In the genomic region with DNA sequence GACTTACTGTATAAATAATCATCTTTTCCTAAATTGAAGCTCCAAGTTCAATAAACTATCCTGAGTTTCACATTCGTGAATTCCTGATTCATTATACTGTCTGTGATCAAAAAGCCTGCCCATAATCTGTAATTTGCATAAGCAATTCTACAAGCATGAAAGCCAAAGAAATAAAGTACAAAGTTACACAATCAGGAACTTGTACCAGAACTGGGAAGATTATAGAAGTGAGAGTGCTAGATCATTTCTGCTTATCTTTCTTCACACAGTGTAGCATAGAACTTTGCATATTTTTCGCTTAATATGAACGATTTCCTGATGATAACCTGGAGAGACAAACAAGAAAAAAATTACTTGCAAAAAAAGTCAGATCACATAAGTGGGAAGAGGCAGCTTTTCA, we compare ENCODE assay signal across 24 cellular contexts.
"Had no signal": no experiment of that assay in that cellular context is flagged by ENCODE, and none has a peak within 500 bp of the region (broad histone marks: within the 10 kb centered on the region; RNA-seq: fewer than 3 reads in every experiment).

No MANE protein-coding gene starts in this region.

- H3K27me3 Mint-ChIP-seq: effector memory CD8-positive, alpha-beta T cell; memory B cell had no signal

- H3K27ac Mint-ChIP-seq: effector memory CD8-positive, alpha-beta T cell; immature natural killer cell; memory B cell; natural killer cell had no signal

- DNase-seq: effector memory CD8-positive, alpha-beta T cell; erythroblast; esophagus squamous epithelium; hypothalamus; immature natural killer cell; natural killer cell; pancreas; stimulated activated CD4-positive, alpha-beta T cell treated with anti-CD3 and anti-CD28 coated beads, Interleukin-12 subunit alpha, Interleukin-12 subunit beta, amount 100 ng/mL, for 4 hours; stimulated activated CD4-positive, alpha-beta T cell treated with anti-CD3 and anti-CD28 coated beads, Interleukin-1b, Interleukin-23, amount 100 ng/mL, for 48 hours; stimulated activated CD4-positive, alpha-beta T cell treated with anti-CD3 and anti-CD28 coated beads, Interleukin-4, amount 100 ng/mL, for 1 hour; stimulated activated CD8-positive, alpha-beta memory T cell treated with anti-CD3 and anti-CD28 coated beads, Interleukin-4, amount 100 ng/mL, for 48 hours; stimulated activated naive CD4-positive, alpha-beta T cell; stomach; thyroid gland; trophoblast cell had no signal

- H3K36me3 Mint-ChIP-seq: immature natural killer cell, memory B cell, natural killer cell had no signal

- H3K4me2 ChIP-seq: smooth muscle cell had no signal

- H3K4me3 Mint-ChIP-seq: effector memory CD8-positive, alpha-beta T cell; immature natural killer cell; memory B cell; natural killer cell had no signal

- ATAC-seq: effector memory CD8-positive, alpha-beta T cell; natural killer cell; pancreas; sciatic nerve had no signal

- H3K4me3 ChIP-seq: coronary artery, esophagus squamous epithelium, lung, pancreas, smooth muscle cell, stomach, thyroid gland, vagina had no signal

- H3K27me3 ChIP-seq: neutrophil, pancreas, stomach, thyroid gland, vagina had no signal

- H3K36me3 ChIP-seq: esophagus squamous epithelium, neutrophil, pancreas, stomach, thyroid gland, vagina had no signal

- H3K4me1 ChIP-seq: esophagus squamous epithelium, pancreas, stomach, thyroid gland, vagina had no signal

- H3K9me3 ChIP-seq: esophagus squamous epithelium, neutrophil, pancreas, stomach, thyroid gland, vagina had no signal

- H3K4me1 Mint-ChIP-seq: immature natural killer cell, memory B cell, natural killer cell had no signal

- H3K27ac ChIP-seq: coronary artery, esophagus squamous epithelium, neutrophil, pancreas, stomach, thyroid gland, vagina had no signal

- FAIRE-seq: endometrium, keratinocyte, pancreas had no signal
